ENCODE assay signal across 12 cellular contexts in genomic region chr10:75956624-75957023, GRCh38.
DNase-seq lines count a peak whose midpoint lies in the region; ATAC-seq and TF ChIP-seq lines count a peak whose summit lies in the region.
"Had no signal": no experiment of that assay in that cellular context is flagged by ENCODE, and none has a peak within 500 bp of the region (broad histone marks: within the 10 kb centered on the region; RNA-seq: fewer than 3 reads in every experiment).

No MANE protein-coding gene starts in this region.

- H3K9me3 Mint-ChIP-seq in CD14-positive monocyte, result peaks cover 0 to 7% (median 0%) of the 10 kb centered on the region in 7 donors
- no peaks in the 10 kb centered on the region for H3K9me3 Mint-ChIP-seq in HFFc6
- H3K9me3 Mint-ChIP-seq in natural killer cell treated with Interleukin-12 subunit alpha and Interleukin-12 subunit beta and Interleukin-15 and Interleukin-18, amount 100 ng/mL, for 72 hours, result no peaks in the 10 kb centered on the region

- ATAC-seq in GM18870 (IDR thresholded peaks at IDR 0.05; ENCODE audit: unreplicated experiment) (no peak), GM21529 (IDR thresholded peaks at IDR 0.05; ENCODE audit: unreplicated experiment) (no peak)
- no peak for ATAC-seq in natural killer cell treated with Interleukin-12 subunit alpha and Interleukin-12 subunit beta and Interleukin-15 and Interleukin-18, amount 100 ng/mL, for 72 hours

- peaks cover 2 to 3% of the 10 kb centered on the region in 2 donors for H3K36me3 Mint-ChIP-seq in CD14-positive monocyte
- no peaks in the 10 kb centered on the region for H3K36me3 Mint-ChIP-seq in HFFc6 (ENCODE audit: low read depth)
- H3K36me3 Mint-ChIP-seq in natural killer cell treated with Interleukin-12 subunit alpha and Interleukin-12 subunit beta and Interleukin-15 and Interleukin-18, amount 100 ng/mL, for 72 hours, result no peaks in the 10 kb centered on the region

- DNase-seq in CD14-positive monocyte (ENCODE audit: low spot score) (no peak), HFFc6 (no peak), RKO (ENCODE audit: low spot score) (peak; percentile 59), iPS-NIHi7 (ENCODE audit: extremely low spot score) (peak; percentile 19), retina (no peak)
- no peak for DNase-seq in natural killer cell treated with Interleukin-12 subunit alpha and Interleukin-12 subunit beta and Interleukin-15 and Interleukin-18, amount 100 ng/mL, for 72 hours (ENCODE audit: low spot score)
- DNase-seq: aorta, GOT3, NCI-H1436, uterus had no signal

- intact Hi-C loops in CD14-positive monocyte (cut with micrococcal nuclease), result no loop called here

- peak overlapping the region in 1 of 2 donors; percentile 72 for H3K4me3 Mint-ChIP-seq in CD14-positive monocyte
- peak overlapping the region; percentile 48; the same call in 1 of the 2 replicates for H3K4me3 Mint-ChIP-seq in HFFc6
- H3K4me3 Mint-ChIP-seq in natural killer cell treated with Interleukin-12 subunit alpha and Interleukin-12 subunit beta and Interleukin-15 and Interleukin-18, amount 100 ng/mL, for 72 hours, result no peak overlapping the region

- no peak for TF ChIP-seq CTCF in CD14-positive monocyte (IDR thresholded peaks at IDR 0.05)
- no peak for TF ChIP-seq CTCF in HFFc6 (IDR thresholded peaks at IDR 0.05)

- H3K27ac Mint-ChIP-seq in CD14-positive monocyte, result peak overlapping the region; percentile 78 to 92 (median 82)
- H3K27ac Mint-ChIP-seq in HFFc6, result no peak overlapping the region
- H3K27ac Mint-ChIP-seq in natural killer cell treated with Interleukin-12 subunit alpha and Interleukin-12 subunit beta and Interleukin-15 and Interleukin-18, amount 100 ng/mL, for 72 hours, result no peak overlapping the region

- H3K27me3 Mint-ChIP-seq in CD14-positive monocyte (ENCODE audit: low read depth in 3 of 3), result no peaks in the 10 kb centered on the region
- H3K27me3 Mint-ChIP-seq in HFFc6 (ENCODE audit: insufficient read depth), result peaks cover 2% of the 10 kb centered on the region
- H3K27me3 Mint-ChIP-seq in natural killer cell treated with Interleukin-12 subunit alpha and Interleukin-12 subunit beta and Interleukin-15 and Interleukin-18, amount 100 ng/mL, for 72 hours, result peaks cover 7 to 10% of the 10 kb centered on the region in 2 donors

- H3K4me1 Mint-ChIP-seq in CD14-positive monocyte (peaks cover 53% of the 10 kb centered on the region), HFFc6 (ENCODE audit: low read depth) (peaks cover 8% of the 10 kb centered on the region)
- no peaks in the 10 kb centered on the region for H3K4me1 Mint-ChIP-seq in natural killer cell treated with Interleukin-12 subunit alpha and Interleukin-12 subunit beta and Interleukin-15 and Interleukin-18, amount 100 ng/mL, for 72 hours (ENCODE audit: low read depth in 2 of 2)

Comparison
In these comparisons a context has a peak if more than half of its experiments do, and no peak if none do; other contexts are left out.
1. DNase-seq: peak in RKO (single experiment) and iPS-NIHi7 (single experiment); none in CD14-positive monocyte (single experiment), HFFc6 (single experiment), retina (single experiment) and natural killer cell treated with Interleukin-12 subunit alpha and Interleukin-12 subunit beta and Interleukin-15 and Interleukin-18, amount 100 ng/mL, for 72 hours (single experiment).
2. H3K27ac Mint-ChIP-seq: peak in CD14-positive monocyte (7 of 7); none in HFFc6 (single experiment) and natural killer cell treated with Interleukin-12 subunit alpha and Interleukin-12 subunit beta and Interleukin-15 and Interleukin-18, amount 100 ng/mL, for 72 hours (0 of 2).